8 cellular contexts compared by ENCODE assay signal in the genomic region with DNA sequence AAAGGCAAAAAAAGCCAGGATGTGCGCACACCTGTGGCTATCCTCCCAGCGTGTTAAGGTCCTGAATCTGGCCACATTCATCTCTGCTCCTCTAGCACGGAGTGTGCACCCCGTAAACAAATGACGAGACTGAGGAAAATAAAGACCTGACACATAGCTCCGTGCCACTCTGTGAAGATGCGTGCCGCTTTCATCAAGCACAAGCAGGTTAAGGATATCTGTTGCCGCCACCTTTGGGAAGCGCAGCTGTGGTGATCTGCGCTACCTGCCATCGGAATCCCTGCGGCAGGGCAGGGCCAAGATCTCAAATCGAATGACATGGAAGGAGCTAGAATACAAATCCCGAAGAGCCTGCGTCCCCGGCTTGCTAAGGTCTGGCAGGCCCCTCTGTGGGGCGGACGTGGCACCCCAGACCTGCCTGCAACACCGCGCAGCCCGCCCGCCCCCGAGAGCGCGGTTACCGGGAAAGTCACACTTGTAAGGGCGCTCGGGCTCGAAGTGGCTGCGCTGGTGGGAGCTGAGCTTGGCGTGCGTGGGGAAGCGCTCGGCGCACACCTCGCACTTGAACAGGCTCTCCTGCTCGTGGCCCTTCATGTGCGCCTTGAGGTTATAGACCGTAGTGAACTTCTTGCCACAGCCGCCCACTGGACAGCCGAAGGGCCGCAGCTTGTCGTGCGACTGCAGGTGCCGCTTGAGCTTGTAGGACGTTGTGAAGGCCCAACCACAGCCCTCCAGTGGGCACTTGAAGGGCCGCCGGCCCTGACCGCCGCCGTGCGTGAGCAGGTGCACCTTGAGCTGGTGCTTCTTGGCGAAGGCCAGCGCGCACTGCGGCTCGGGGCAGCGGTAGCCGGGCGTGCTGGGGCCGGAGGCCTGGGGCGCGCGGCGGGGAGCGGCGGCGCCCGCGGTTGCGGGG. TPM values are rescaled to one million over a fixed set of nuclear protein-coding genes. Genes with fewer than 3 reads are reported as not detected.
DNase-seq lines count a peak whose midpoint lies in the region; ATAC-seq, FAIRE-seq and TF ChIP-seq lines count a peak whose summit lies in the region.

No MANE protein-coding gene starts in this region.

- CTCF ChIA-PET in Calu3 (lab: Charles Lee), result interaction anchor here (0.6 to 1.5 kb wide), 6 partner anchors 15 to 1327 kb away, joined by 3 to 6 read pairs (median 3); no protein-coding TSS in a partner anchor
- CTCF ChIA-PET in K562 (lab: Yijun Ruan, JAX; ENCODE audit: low intra/inter-chr PET ratio), result no interaction called here

- peaks cover 73% of the 10 kb centered on the region for H3K36me3 Mint-ChIP-seq in Calu3 (ENCODE audit: insufficient read depth, unreplicated experiment)

- 7% methylated on average over 42 of the region's 72 CpGs for WGBS in K562 (ENCODE audit: insufficient coverage, low coverage, missing lambda C conversion rate)

- peak; percentile 25 for ATAC-seq in HG03280 (IDR thresholded peaks at IDR 0.05; ENCODE audit: unreplicated experiment)
- peak; percentile 44 for ATAC-seq in K562

- TSS peak; percentile 35 for BruUV-seq in Calu3 (replicated peaks; lab: Mats Ljungman, UMichigan)
- no TSS peak for BruUV-seq in K562 (replicated peaks; lab: Mats Ljungman, UMichigan)

- POLR2A ChIA-PET in K562 (lab: Yijun Ruan, JAX), result interaction anchor here (0.6 to 1.0 kb wide), 2 partner anchors 25 to 70 kb away, joined by 3 read pairs; no protein-coding TSS in a partner anchor

- peak overlapping the region; percentile 61 to 95 for H3K9ac ChIP-seq in K562 (ENCODE audit: insufficient read depth in 1 of 2, low read depth in 2 of 2, low read length in 2 of 2)

- H3K27ac ChIP-seq in K562 (ENCODE audit: extremely low read depth, low read depth, low read length), result peak overlapping the region; percentile 68

- no peaks in the 10 kb centered on the region for H3K27me3 ChIP-seq in K562 (ENCODE audit: control insufficient read depth in 2 of 2, insufficient read depth in 2 of 2, low read length in 2 of 2)

- no peak for TF ChIP-seq POLR2A in K562 (conservative IDR thresholded peaks at IDR 0.05)

- H3K9me1 ChIP-seq in K562 (ENCODE audit: control insufficient read depth, insufficient read depth, low read length), result no peaks in the 10 kb centered on the region

- FAIRE-seq in K562 (lab: Jason Lieb, UNC), result no peak

- peaks cover 40% of the 10 kb centered on the region for H3K79me2 ChIP-seq in K562 (ENCODE audit: control insufficient read depth, insufficient read depth, low read length)

- no peaks in the 10 kb centered on the region for H3K9me3 ChIP-seq in K562 (replicated peaks; ENCODE audit: control insufficient read depth, insufficient read depth, low read depth, low read length)

- peaks cover 24 to 28% of the 10 kb centered on the region in 2 experiments; a peak in 4 of 5 replicates for H3K4me1 ChIP-seq in K562 (replicated peaks in 1 of 2; ENCODE audit: control insufficient read depth in 2 of 2, insufficient read depth in 2 of 2, low read length in 2 of 2)

- H2AFZ ChIP-seq in K562 (ENCODE audit: low read depth, low read length), result 0 out of 2 replicates have a peak overlapping the region, but pooled peaks have one; percentile 40

- no peaks in the 10 kb centered on the region for H3K9me3 Mint-ChIP-seq in Calu3 (ENCODE audit: low read depth, unreplicated experiment)

- DNase-seq in Calu3 (peak; percentile 72), GM19240 (ENCODE audit: insufficient read length, low spot score) (peak; percentile 47), SK-MEL-5 (ENCODE audit: low read depth, low spot score) (peak; percentile 21), K562 (ENCODE audit: extremely low read depth in 1 of 4, low spot score in 3 of 4) (peak in 2 of 4 experiments; percentile 22 to 52), iris pigment epithelial cell (ENCODE audit: low read depth) (peak; percentile 53), putamen (ENCODE audit: low spot score) (no peak)
- DNase-seq in stimulated activated CD4-positive, alpha-beta T cell treated with anti-CD3 and anti-CD28 coated beads, Interleukin-1b, Interleukin-23, amount 100 ng/mL, for 48 hours, result peak; percentile 26

- H3K27me3 Mint-ChIP-seq in Calu3 (ENCODE audit: unreplicated experiment), result no peaks in the 10 kb centered on the region

- H3K4me1 Mint-ChIP-seq in Calu3 (ENCODE audit: low read depth, unreplicated experiment), result peaks cover 35% of the 10 kb centered on the region

- no peak for TF ChIP-seq RAD21 in K562 (CRISPR knock-in tag; conservative IDR thresholded peaks at IDR 0.05 in 1 of 2, IDR thresholded peaks at IDR 0.05 in 1 of 2)

- H3K4me3 ChIP-seq in K562, result peak overlapping the region; percentile 61

- peak overlapping the region; percentile 82 for H3K27ac Mint-ChIP-seq in Calu3 (ENCODE audit: unreplicated experiment)

- TF ChIP-seq CTCF in Calu3 (IDR thresholded peaks at IDR 0.05; ENCODE audit: unreplicated experiment) (peak; percentile 45), K562 (IDR thresholded peaks at IDR 0.05 in 2 of 3, conservative IDR thresholded peaks at IDR 0.05 in 1 of 3; ENCODE audit: insufficient read depth in 2 of 3, low read depth in 1 of 3, low read length in 3 of 3) (no peak)

- in situ Hi-C loops in SK-MEL-5 (cut with HindIII; ENCODE audit: low pct_unique_long_range_greater_than_20kb, low sequenced_read_pairs) (no loop called here), K562 (cut with MboI) (no loop called here)

- TF ChIP-seq EP300 in K562 (IDR thresholded peaks at IDR 0.05; ENCODE audit: low read length), result no peak

- peak overlapping the region; percentile 76 for H3K4me3 Mint-ChIP-seq in Calu3 (ENCODE audit: low read depth, unreplicated experiment)

- peak overlapping the region; percentile 78 for H3K4me2 ChIP-seq in K562 (ENCODE audit: insufficient read depth, low read length)

- peaks cover 8% of the 10 kb centered on the region for H4K20me1 ChIP-seq in K562 (replicated peaks; ENCODE audit: control insufficient read depth, insufficient read depth, low read length)

- intact Hi-C loops in Calu3 (cut with micrococcal nuclease; ENCODE audit: unreplicated experiment) (loop anchor here (1.0 to 10.0 kb wide), 3 partner anchors 77 to 340 kb away; no protein-coding TSS in a partner anchor), K562 (cut with micrococcal nuclease) (no loop called here)

- H3K36me3 ChIP-seq in K562 (ENCODE audit: control insufficient read depth, insufficient read depth, low read length), result peaks cover 23% of the 10 kb centered on the region

RNA-seq across cellular contexts. Expression of gene ZXDC, which starts 0.9 kb away (rescaled TPM):
- total RNA-seq in Calu3 (2022) (62.3 and 63.8 TPM in 2 replicates), K562 (2014; rRNA removed) (9.8 and 12.2 TPM in 2 replicates), K562 (2014; rRNA removed; fragmentation: Illumina TruSeq; extraction: Trizol) (5.9 and 6.1 TPM in 2 replicates), K562 (2015; rRNA removed; fragmentation: Illumina TruSeq; extraction: Trizol) (7.0 and 7.6 TPM in 2 replicates), K562 (2021) (12.8 and 13.4 TPM in 2 replicates)
- 19.0 and 20.9 TPM in 2 replicates for total RNA-seq in SK-MEL-5 (2014; rRNA removed; shearing (Covaris generic))
- polyA plus RNA-seq in SK-MEL-5 (2015; cell fraction: cytosol; rRNA removed), result 20.4 and 29.3 TPM in 2 replicates
- polyA plus RNA-seq in SK-MEL-5 (2015; cell fraction: nucleus; rRNA removed), result 80.5 and 85.3 TPM in 2 replicates
- total RNA-seq in K562 (2011; cell fraction: chromatin; rRNA removed; ENCODE audit: low replicate concordance), result 35.8 and 48.6 TPM in 2 replicates
- 26.0 and 27.4 TPM in 2 replicates for total RNA-seq in K562 (2011; cell fraction: nucleolus; rRNA removed)
- total RNA-seq in K562 (2011; cell fraction: nucleoplasm; rRNA removed), result 29.9 and 33.1 TPM in 2 replicates
- polyA plus RNA-seq in K562 (2011; rRNA removed) (6.9 and 9.5 TPM in 2 replicates), K562 (2014; fragmentation: Illumina TruSeq; extraction: Trizol) (7.5 and 8.6 TPM in 2 replicates), K562 (2014; fragmentation: Nextera tagmentation; extraction: Ambion mirVana) (under 1 TPM; 0.59 to 0.65 TPM), K562 (2014; rRNA removed) (7.3 and 8.0 TPM in 2 replicates)
- 9.3 and 9.4 TPM in 2 replicates for polyA plus RNA-seq in K562 (2011; cell fraction: cytosol; rRNA removed)
- polyA plus RNA-seq in K562 (2011; cell fraction: nucleus; rRNA removed), result 23.7 and 30.8 TPM in 2 replicates
- polyA plus RNA-seq in K562 (2012), result 6.2 and 12.2 TPM in 2 replicates
- polyA minus RNA-seq in K562 (2011; rRNA and poly(A)+ RNA removed), result 10.4 and 11.4 TPM in 2 replicates
- 9.3 and 13.4 TPM in 2 replicates for polyA minus RNA-seq in K562 (2011; cell fraction: cytosol; rRNA and poly(A)+ RNA removed)
- polyA minus RNA-seq in K562 (2011; cell fraction: nucleus; rRNA and poly(A)+ RNA removed), result 15.3 and 19.2 TPM in 2 replicates

RNA-seq across cellular contexts. Expression of gene UROC1, which starts 42.8 kb away (rescaled TPM):
- total RNA-seq in Calu3 (2022) (not detected in 2 replicates), K562 (2014; rRNA removed) (not detected in 2 replicates), K562 (2014; rRNA removed; fragmentation: Illumina TruSeq; extraction: Trizol) (not detected in 2 replicates), K562 (2015; rRNA removed; fragmentation: Illumina TruSeq; extraction: Trizol) (not detected in 2 replicates), K562 (2021) (0.07 TPM in 1 of 2 replicates, not detected in the other)
- total RNA-seq in SK-MEL-5 (2014; rRNA removed; shearing (Covaris generic)), result 0.05 and 0.21 TPM in 2 replicates
- 0.09 and 0.25 TPM in 2 replicates for polyA plus RNA-seq in SK-MEL-5 (2015; cell fraction: cytosol; rRNA removed)
- 0.06 TPM in 1 of 2 replicates, not detected in the other for polyA plus RNA-seq in SK-MEL-5 (2015; cell fraction: nucleus; rRNA removed)
- not detected in 2 replicates for total RNA-seq in K562 (2011; cell fraction: chromatin; rRNA removed; ENCODE audit: low replicate concordance)
- not detected in 2 replicates for total RNA-seq in K562 (2011; cell fraction: nucleolus; rRNA removed)
- not detected in 2 replicates for total RNA-seq in K562 (2011; cell fraction: nucleoplasm; rRNA removed)
- polyA plus RNA-seq in K562 (2011; rRNA removed) (not detected in 2 replicates), K562 (2014; fragmentation: Illumina TruSeq; extraction: Trizol) (not detected in 2 replicates), K562 (2014; fragmentation: Nextera tagmentation; extraction: Ambion mirVana) (not detected), K562 (2014; rRNA removed) (not detected in 2 replicates)
- polyA plus RNA-seq in K562 (2011; cell fraction: cytosol; rRNA removed), result not detected in 2 replicates
- polyA plus RNA-seq in K562 (2011; cell fraction: nucleus; rRNA removed), result not detected in 2 replicates
- not detected in 2 replicates for polyA plus RNA-seq in K562 (2012)
- not detected in 2 replicates for polyA minus RNA-seq in K562 (2011; rRNA and poly(A)+ RNA removed)
- not detected in 2 replicates for polyA minus RNA-seq in K562 (2011; cell fraction: cytosol; rRNA and poly(A)+ RNA removed)
- not detected in 2 replicates for polyA minus RNA-seq in K562 (2011; cell fraction: nucleus; rRNA and poly(A)+ RNA removed)

RNA-seq across cellular contexts. Expression of gene CHST13, which starts 49.2 kb away (rescaled TPM):
- total RNA-seq in Calu3 (2022) (1.1 and 1.3 TPM in 2 replicates), K562 (2014; rRNA removed) (not detected in 2 replicates), K562 (2014; rRNA removed; fragmentation: Illumina TruSeq; extraction: Trizol) (not detected in 2 replicates), K562 (2015; rRNA removed; fragmentation: Illumina TruSeq; extraction: Trizol) (not detected in 2 replicates), K562 (2021) (not detected in 2 replicates)
- 0.77 and 1.7 TPM in 2 replicates for total RNA-seq in SK-MEL-5 (2014; rRNA removed; shearing (Covaris generic))
- polyA plus RNA-seq in SK-MEL-5 (2015; cell fraction: cytosol; rRNA removed), result 4.3 and 9.0 TPM in 2 replicates
- not detected in 2 replicates for polyA plus RNA-seq in SK-MEL-5 (2015; cell fraction: nucleus; rRNA removed)
- not detected in 2 replicates for total RNA-seq in K562 (2011; cell fraction: chromatin; rRNA removed; ENCODE audit: low replicate concordance)
- not detected in 2 replicates for total RNA-seq in K562 (2011; cell fraction: nucleolus; rRNA removed)
- total RNA-seq in K562 (2011; cell fraction: nucleoplasm; rRNA removed), result not detected in 2 replicates
- polyA plus RNA-seq in K562 (2011; rRNA removed) (not detected in 2 replicates), K562 (2014; fragmentation: Illumina TruSeq; extraction: Trizol) (not detected in 2 replicates), K562 (2014; fragmentation: Nextera tagmentation; extraction: Ambion mirVana) (not detected), K562 (2014; rRNA removed) (not detected in 2 replicates)
- 0.09 TPM in 1 of 2 replicates, not detected in the other for polyA plus RNA-seq in K562 (2011; cell fraction: cytosol; rRNA removed)
- not detected in 2 replicates for polyA plus RNA-seq in K562 (2011; cell fraction: nucleus; rRNA removed)
- polyA plus RNA-seq in K562 (2012), result 0.04 TPM in 1 of 2 replicates, not detected in the other
- polyA minus RNA-seq in K562 (2011; rRNA and poly(A)+ RNA removed), result not detected in 2 replicates
- polyA minus RNA-seq in K562 (2011; cell fraction: cytosol; rRNA and poly(A)+ RNA removed), result not detected in 2 replicates
- polyA minus RNA-seq in K562 (2011; cell fraction: nucleus; rRNA and poly(A)+ RNA removed), result not detected in 2 replicates
